24 cellular contexts compared by ENCODE assay signal in the genomic region with DNA sequence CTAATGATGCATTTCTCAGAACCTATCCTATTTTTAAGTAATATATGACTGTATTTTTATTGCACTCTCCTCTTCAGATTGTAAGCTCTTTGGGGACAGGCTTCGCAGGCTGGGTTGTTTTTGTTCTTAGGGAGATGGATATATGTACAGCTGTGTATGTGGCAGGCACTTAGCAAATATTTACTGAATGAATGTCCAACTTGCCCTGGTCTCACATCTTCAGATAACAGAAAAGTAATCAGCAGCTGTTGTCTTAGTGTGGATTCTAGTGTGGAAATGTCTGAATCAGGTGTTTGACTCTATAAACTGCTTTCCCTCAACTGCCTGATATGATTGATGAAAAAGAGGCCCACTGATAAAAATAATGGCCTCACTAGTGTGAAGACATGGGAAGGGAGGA. TPM values are rescaled to one million over a fixed set of nuclear protein-coding genes. Genes with fewer than 3 reads are reported as not detected.
A peak's percentile ranks its signal among the peaks of the same experiment; 100 is the strongest.
DNase-seq lines count a peak whose midpoint lies in the region; ATAC-seq, FAIRE-seq and TF ChIP-seq lines count a peak whose summit lies in the region.
"Had no signal": no experiment of that assay in that cellular context is flagged by ENCODE, and none has a peak within 500 bp of the region (broad histone marks: within the 10 kb centered on the region; RNA-seq: fewer than 3 reads in every experiment).

No MANE protein-coding gene starts in this region.

- peaks cover 4% of the 10 kb centered on the region for H3F3A ChIP-seq in neural progenitor cell (ENCODE audit: low read depth)

- H3K79me2 ChIP-seq in neural progenitor cell (ENCODE audit: low read depth), result no peaks in the 10 kb centered on the region

- no peaks in the 10 kb centered on the region for H3K9me3 ChIP-seq in CD4-positive, CD25-positive, alpha-beta regulatory T cell (ENCODE audit: control insufficient read depth in 2 of 2, low read length in 2 of 2)
- H3K9me3 ChIP-seq in Panc1 (ENCODE audit: control insufficient read depth, insufficient read depth, low read depth, low read length), result no peaks in the 10 kb centered on the region
- no peaks in the 10 kb centered on the region for H3K9me3 ChIP-seq in neural progenitor cell (ENCODE audit: low read depth)
- H3K9me3 ChIP-seq: A549; BE2C; BLaER1 treated with 17β-estradiol and CSF1 and Interleukin-3, amounts not matched to agents 10 nM and 100 nM; HAP-1 had no signal

- peaks cover 0 to 3% (median 0%) of the 10 kb centered on the region in 4 donors for H3K4me1 Mint-ChIP-seq in CD4-positive, CD25-positive, alpha-beta regulatory T cell
- H3K4me1 Mint-ChIP-seq in neural progenitor cell, result peaks cover 17% of the 10 kb centered on the region
- H3K4me1 Mint-ChIP-seq in WTC11, result peaks cover 9% of the 10 kb centered on the region
- no peaks in the 10 kb centered on the region for H3K4me1 Mint-ChIP-seq in activated CD8-positive, alpha-beta T cell treated with anti-CD3 and anti-CD28 coated beads, Interleukin-2, amount 10 ng/mL, durations not matched to agents 7 days and 5 days (ENCODE audit: low read depth)
- H3K4me1 Mint-ChIP-seq: CD4-positive, alpha-beta memory T cell had no signal

- H3K4me3 ChIP-seq in CD4-positive, CD25-positive, alpha-beta regulatory T cell (ENCODE audit: low read depth, low read length), result no peak overlapping the region
- H3K4me3 ChIP-seq in Panc1 (ENCODE audit: low read depth in 2 of 2, low read length in 2 of 2) (no peak overlapping the region), neural progenitor cell (no peak overlapping the region)
- H3K4me3 ChIP-seq: A549; BLaER1 treated with 17β-estradiol and CSF1 and Interleukin-3, amounts not matched to agents 10 nM and 100 nM; HAP-1 had no signal

- H3K9me3 Mint-ChIP-seq in CD4-positive, CD25-positive, alpha-beta regulatory T cell, result no peaks in the 10 kb centered on the region
- H3K9me3 Mint-ChIP-seq in neural progenitor cell (no peaks in the 10 kb centered on the region), WTC11 (no peaks in the 10 kb centered on the region)
- no peaks in the 10 kb centered on the region for H3K9me3 Mint-ChIP-seq in activated CD8-positive, alpha-beta T cell treated with anti-CD3 and anti-CD28 coated beads, Interleukin-2, amount 10 ng/mL, durations not matched to agents 7 days and 5 days (ENCODE audit: insufficient read depth)
- H3K9me3 Mint-ChIP-seq: CD14-positive monocyte; CD4-positive, alpha-beta memory T cell; HFFc6 had no signal

- BruUV-seq in Panc1 (replicated peaks; lab: Mats Ljungman, UMichigan), result no TSS peak

- TF ChIP-seq CTCF in Panc1 (IDR thresholded peaks at IDR 0.05) (no peak), neural progenitor cell (IDR thresholded peaks at IDR 0.05) (no peak), WTC11 (IDR thresholded peaks at IDR 0.05) (no peak)

- in situ Hi-C loops in Panc1 (cut with HindIII; ENCODE audit: low pct_unique_long_range_greater_than_20kb, low sequenced_read_pairs), result no loop called here

- H3K4me2 ChIP-seq in neural progenitor cell, result no peak overlapping the region
- H3K4me2 ChIP-seq: A549; BLaER1 treated with 17β-estradiol and CSF1 and Interleukin-3, amounts not matched to agents 10 nM and 100 nM had no signal

- H3K27me3 ChIP-seq in CD4-positive, CD25-positive, alpha-beta regulatory T cell (ENCODE audit: control insufficient read depth, insufficient read depth, low read length), result no peaks in the 10 kb centered on the region
- H3K27me3 ChIP-seq in Panc1 (ENCODE audit: control insufficient read depth, insufficient read depth, low read length) (no peaks in the 10 kb centered on the region), neural progenitor cell (no peaks in the 10 kb centered on the region)
- H3K27me3 ChIP-seq: BE2C; BLaER1 treated with 17β-estradiol and CSF1 and Interleukin-3, amounts not matched to agents 10 nM and 100 nM had no signal

- DNase-seq in CD4-positive, CD25-positive, alpha-beta regulatory T cell, result no peak
- DNase-seq in GM12892 (ENCODE audit: insufficient read length) (no peak), Panc1 (ENCODE audit: low read depth, low spot score) (no peak), neural progenitor cell (ENCODE audit: low spot score) (no peak), WTC11 (ENCODE audit: low spot score) (no peak)
- DNase-seq in activated CD8-positive, alpha-beta T cell treated with anti-CD3 and anti-CD28 coated beads, Interleukin-2, amount 10 ng/mL, durations not matched to agents 7 days and 5 days, result no peak
- DNase-seq: 8988T; ACHN; AML-193; BE2C; Caco-2; CD4-positive, alpha-beta memory T cell; DMS153; DND-41; GOT3; HFFc6 had no signal

- H3K4me3 Mint-ChIP-seq in CD4-positive, CD25-positive, alpha-beta regulatory T cell, result no peak overlapping the region
- H3K4me3 Mint-ChIP-seq in neural progenitor cell (no peak overlapping the region), WTC11 (no peak overlapping the region)
- no peak overlapping the region for H3K4me3 Mint-ChIP-seq in activated CD8-positive, alpha-beta T cell treated with anti-CD3 and anti-CD28 coated beads, Interleukin-2, amount 10 ng/mL, durations not matched to agents 7 days and 5 days
- H3K4me3 Mint-ChIP-seq: CD14-positive monocyte; CD4-positive, alpha-beta memory T cell; HFFc6 had no signal

- peaks cover 15% of the 10 kb centered on the region for H3K36me3 Mint-ChIP-seq in CD4-positive, CD25-positive, alpha-beta regulatory T cell
- H3K36me3 Mint-ChIP-seq in neural progenitor cell (peaks cover 7% of the 10 kb centered on the region), WTC11 (peaks cover 16% of the 10 kb centered on the region)
- peaks cover 11% of the 10 kb centered on the region for H3K36me3 Mint-ChIP-seq in activated CD8-positive, alpha-beta T cell treated with anti-CD3 and anti-CD28 coated beads, Interleukin-2, amount 10 ng/mL, durations not matched to agents 7 days and 5 days (ENCODE audit: low read depth)

- H3K9ac ChIP-seq in neural progenitor cell, result no peak overlapping the region
- H3K9ac ChIP-seq: BLaER1 treated with 17β-estradiol and CSF1 and Interleukin-3, amounts not matched to agents 10 nM and 100 nM had no signal

- ATAC-seq in CD4-positive, CD25-positive, alpha-beta regulatory T cell (ENCODE audit: low read depth in 2 of 2), result no peak
- ATAC-seq in Panc1 (no peak), WTC11 (no peak), HG02610 (IDR thresholded peaks at IDR 0.05; ENCODE audit: unreplicated experiment) (no peak), HG02973 (IDR thresholded peaks at IDR 0.05; ENCODE audit: unreplicated experiment) (no peak)
- ATAC-seq in activated CD8-positive, alpha-beta T cell treated with anti-CD3 and anti-CD28 coated beads, Interleukin-2, amount 10 ng/mL, durations not matched to agents 7 days and 5 days, result no peak
- ATAC-seq: A549 had no signal

- H2AFZ ChIP-seq in neural progenitor cell (replicated peaks), result no peak overlapping the region

- intact Hi-C loops in Panc1 (cut with micrococcal nuclease; ENCODE audit: unreplicated experiment), result no loop called here

- peaks cover 27% of the 10 kb centered on the region for H3K36me3 ChIP-seq in CD4-positive, CD25-positive, alpha-beta regulatory T cell (ENCODE audit: control insufficient read depth, insufficient read depth, low read length)
- peaks cover 4% of the 10 kb centered on the region for H3K36me3 ChIP-seq in Panc1 (ENCODE audit: control insufficient read depth, insufficient read depth, low read length)
- H3K36me3 ChIP-seq in neural progenitor cell, result no peaks in the 10 kb centered on the region
- H3K36me3 ChIP-seq: HAP-1 had no signal

- no peak for TF ChIP-seq POLR2A in GM12892 (IDR thresholded peaks at IDR 0.05; ENCODE audit: low read depth, low read length)

- POLR2A ChIA-PET in Panc1 (lab: Charles Lee) (no interaction called here), WTC11 (lab: Charles Lee) (no interaction called here)
- POLR2A ChIA-PET in activated CD8-positive, alpha-beta T cell treated with anti-CD3 and anti-CD28 coated beads, Interleukin-2, amount 10 ng/mL, durations not matched to agents 7 days and 5 days (lab: Charles Lee), result no interaction called here

- H3K27ac Mint-ChIP-seq in CD4-positive, CD25-positive, alpha-beta regulatory T cell, result peak overlapping the region in 2 of 3 donors; percentile 6 to 7
- H3K27ac Mint-ChIP-seq in neural progenitor cell (peak overlapping the region; percentile 8), WTC11 (no peak overlapping the region)
- no peak overlapping the region for H3K27ac Mint-ChIP-seq in activated CD8-positive, alpha-beta T cell treated with anti-CD3 and anti-CD28 coated beads, Interleukin-2, amount 10 ng/mL, durations not matched to agents 7 days and 5 days
- H3K27ac Mint-ChIP-seq: CD14-positive monocyte, HFFc6 had no signal

- CTCF ChIA-PET in Panc1 (lab: Charles Lee), result no interaction called here
- CTCF ChIA-PET in WTC11 (lab: Charles Lee), result interaction anchor here (1.6 kb wide), 1 partner anchor 25 kb away, joined by 4 read pairs; no protein-coding TSS in a partner anchor
- CTCF ChIA-PET in activated CD8-positive, alpha-beta T cell treated with anti-CD3 and anti-CD28 coated beads, Interleukin-2, amount 10 ng/mL, durations not matched to agents 7 days and 5 days (lab: Charles Lee), result interaction anchor here (1.0 to 1.9 kb wide), 2 partner anchors 42 to 51 kb away, joined by 3 to 8 read pairs; no protein-coding TSS in a partner anchor

- no peaks in the 10 kb centered on the region for H3K27me3 Mint-ChIP-seq in CD4-positive, CD25-positive, alpha-beta regulatory T cell
- no peaks in the 10 kb centered on the region for H3K27me3 Mint-ChIP-seq in neural progenitor cell (ENCODE audit: insufficient read depth, low read depth)
- H3K27me3 Mint-ChIP-seq in WTC11 (ENCODE audit: low read depth), result no peaks in the 10 kb centered on the region
- H3K27me3 Mint-ChIP-seq in activated CD8-positive, alpha-beta T cell treated with anti-CD3 and anti-CD28 coated beads, Interleukin-2, amount 10 ng/mL, durations not matched to agents 7 days and 5 days (ENCODE audit: low read depth), result no peaks in the 10 kb centered on the region
- H3K27me3 Mint-ChIP-seq: CD4-positive, alpha-beta memory T cell had no signal

- H4K20me1 ChIP-seq in neural progenitor cell (ENCODE audit: low read depth), result peaks cover 10% of the 10 kb centered on the region

- H3K4me1 ChIP-seq in CD4-positive, CD25-positive, alpha-beta regulatory T cell (ENCODE audit: control insufficient read depth, insufficient read depth, low read length, poor library complexity, severe bottlenecking), result no peaks in the 10 kb centered on the region
- peaks cover 19% of the 10 kb centered on the region for H3K4me1 ChIP-seq in Panc1 (ENCODE audit: control insufficient read depth, insufficient read depth, low read length)
- peaks cover 19% of the 10 kb centered on the region for H3K4me1 ChIP-seq in neural progenitor cell
- H3K4me1 ChIP-seq: BE2C had no signal

- FAIRE-seq in GM12892 (lab: Jason Lieb, UNC), result peak; percentile 46
- FAIRE-seq: A549, GM19239, H54 had no signal

- no peak overlapping the region for H3K27ac ChIP-seq in CD4-positive, CD25-positive, alpha-beta regulatory T cell (ENCODE audit: insufficient read depth, low read length, poor library complexity, severe bottlenecking)
- H3K27ac ChIP-seq in Panc1 (ENCODE audit: low read length) (peak overlapping the region; percentile 12; the same call in 1 of the 2 replicates), neural progenitor cell (no peak overlapping the region)
- H3K27ac ChIP-seq: BLaER1 treated with 17β-estradiol and CSF1 and Interleukin-3, amounts not matched to agents 10 nM and 100 nM had no signal

RNA-seq across cellular contexts. Expression of a gene that starts 47.1 kb away (rescaled TPM):
- total RNA-seq in CD4-positive, CD25-positive, alpha-beta regulatory T cell, result not detected
- not detected for polyA plus RNA-seq in CD4-positive, CD25-positive, alpha-beta regulatory T cell
- polyA plus RNA-seq in GM12892 (2012; ENCODE audit: missing spikeins), result 1.8 TPM
- total RNA-seq in Panc1 (2021; ENCODE audit: unreplicated experiment), result 0.15 TPM
- not detected for polyA plus RNA-seq in Panc1 (2012; ENCODE audit: insufficient read length)
- total RNA-seq in neural progenitor cell (ENCODE audit: low replicate concordance), result not detected in 2 replicates
- 0.05 to 0.09 TPM in 2 of 3 replicates, not detected in the other for total RNA-seq in WTC11 (2021)
- total RNA-seq in activated CD8-positive, alpha-beta T cell treated with anti-CD3 and anti-CD28 coated beads, Interleukin-2, amount 10 ng/mL, durations not matched to agents 7 days and 5 days, result not detected
- total RNA-seq: CD4-positive, alpha-beta memory T cell; HFFc6 had no signal
- polyA plus RNA-seq: CD14-positive monocyte; CD4-positive, alpha-beta memory T cell had no signal

Comparison
In these comparisons a context has a peak if more than half of its experiments do, and no peak if none do; other contexts are left out.
1. H3K27ac Mint-ChIP-seq: peak in CD4-positive, CD25-positive, alpha-beta regulatory T cell (2 of 3) and neural progenitor cell (single experiment); none in WTC11 (single experiment) and activated CD8-positive, alpha-beta T cell treated with anti-CD3 and anti-CD28 coated beads, Interleukin-2, amount 10 ng/mL, durations not matched to agents 7 days and 5 days (single experiment).